Comparison of ENCODE assay signal across 27 cellular contexts in the genomic region with DNA sequence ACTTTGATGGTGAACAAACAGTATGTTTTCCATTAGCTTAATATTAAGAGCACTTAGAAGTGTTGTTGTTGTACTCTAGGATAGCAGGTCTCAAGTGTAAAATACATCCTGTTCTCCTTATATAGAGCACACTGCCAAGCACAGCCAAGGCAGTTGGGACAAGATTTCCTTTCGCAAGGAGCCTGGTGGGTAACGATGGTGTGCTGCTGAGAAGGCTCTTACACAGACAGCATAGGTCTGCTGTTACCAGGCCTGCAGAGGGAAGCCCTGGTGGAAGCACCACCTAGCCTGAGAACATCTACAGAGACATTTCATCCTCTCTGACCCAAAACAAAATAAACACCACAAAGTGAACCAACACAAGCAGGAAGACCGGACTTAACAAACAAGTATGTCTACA.
DNase-seq lines count a peak whose midpoint lies in the region; ATAC-seq and TF ChIP-seq lines count a peak whose summit lies in the region.
"Had no signal": no experiment of that assay in that cellular context is flagged by ENCODE, and none has a peak within 500 bp of the region (broad histone marks: within the 10 kb centered on the region; RNA-seq: fewer than 3 reads in every experiment).

No MANE protein-coding gene starts in this region.

- TF ChIP-seq CTCF in transverse colon (IDR thresholded peaks at IDR 0.05): no peak

- no peaks in the 10 kb centered on the region for H3K36me3 ChIP-seq in transverse colon
- H3K36me3 ChIP-seq: left ventricle myocardium inferior, SJCRH30, upper lobe of left lung had no signal

- no peak overlapping the region for H3K27ac ChIP-seq in transverse colon
- H3K27ac ChIP-seq: left ventricle myocardium inferior, SJCRH30, upper lobe of left lung had no signal

- H3K27ac Mint-ChIP-seq in stimulated activated naive CD8-positive, alpha-beta T cell treated with anti-CD3 and anti-CD28 coated beads, Interleukin-15, Interleukin-2, amounts not matched to agents 100 ng/mL and 50 ng/mL, for 24 hours: peak overlapping the region; percentile 17
- peak overlapping the region; percentile 32 for H3K27ac Mint-ChIP-seq in activated naive CD8-positive, alpha-beta T cell treated with anti-CD3 and anti-CD28 coated beads for 36 hours
- peak overlapping the region; percentile 86 for H3K27ac Mint-ChIP-seq in memory B cell
- H3K27ac Mint-ChIP-seq: activated CD8-positive, alpha-beta memory T cell treated with anti-CD3 and anti-CD28 coated beads, Interleukin-2, amount 10 ng/mL, durations not matched to agents 7 days and 5 days; progenitor cell of endocrine pancreas had no signal

- no peaks in the 10 kb centered on the region for H3K4me1 ChIP-seq in transverse colon
- H3K4me1 ChIP-seq: upper lobe of left lung had no signal

- no peaks in the 10 kb centered on the region for H3K27me3 ChIP-seq in transverse colon
- H3K27me3 ChIP-seq: SJCRH30, upper lobe of left lung had no signal

- no peak for ATAC-seq in stimulated activated naive CD8-positive, alpha-beta T cell treated with anti-CD3 and anti-CD28 coated beads, Interleukin-15, Interleukin-2, amounts not matched to agents 100 U/mL and 50 U/mL, for 24 hours
- ATAC-seq in memory B cell (ENCODE audit: low read depth): no peak
- ATAC-seq: activated CD4-positive, CD25-positive, alpha-beta regulatory T cell treated with anti-CD3 and anti-CD28 coated beads, Interleukin-2, amount 50 U/mL, for 24 hours; activated CD8-positive, alpha-beta memory T cell treated with anti-CD3 and anti-CD28 coated beads, Interleukin-2, amount 10 ng/mL, durations not matched to agents 7 days and 5 days; activated T-cell treated with anti-CD3 and anti-CD28 coated beads, Interleukin-2, amount 50 U/mL, for 4 hours; sciatic nerve had no signal

- TF ChIP-seq POLR2A in transverse colon (IDR thresholded peaks at IDR 0.05): no peak

- no peak overlapping the region for H3K4me3 Mint-ChIP-seq in stimulated activated naive CD8-positive, alpha-beta T cell treated with anti-CD3 and anti-CD28 coated beads, Interleukin-15, Interleukin-2, amounts not matched to agents 100 ng/mL and 50 ng/mL, for 24 hours
- H3K4me3 Mint-ChIP-seq in activated naive CD8-positive, alpha-beta T cell treated with anti-CD3 and anti-CD28 coated beads for 36 hours: no peak overlapping the region
- peak overlapping the region; percentile 4 for H3K4me3 Mint-ChIP-seq in memory B cell
- H3K4me3 Mint-ChIP-seq: activated CD8-positive, alpha-beta memory T cell treated with anti-CD3 and anti-CD28 coated beads, Interleukin-2, amount 10 ng/mL, durations not matched to agents 7 days and 5 days; activated T-cell treated with anti-CD3 and anti-CD28 coated beads, Interleukin-2, amount 50 U/mL, for 4 hours had no signal

- no peak overlapping the region for H3K4me3 ChIP-seq in transverse colon
- H3K4me3 ChIP-seq: left ventricle myocardium inferior, SJCRH30, upper lobe of left lung had no signal

- in situ Hi-C loops in transverse colon (cut with MboI; ENCODE audit: low pct_ligation_motif_present in 1 of 4, low pct_unique_long_range_greater_than_20kb in 1 of 4, low sequenced_read_pairs in 3 of 4): no loop called here

- peaks cover 13% of the 10 kb centered on the region for H3K4me1 Mint-ChIP-seq in stimulated activated naive CD8-positive, alpha-beta T cell treated with anti-CD3 and anti-CD28 coated beads, Interleukin-15, Interleukin-2, amounts not matched to agents 100 ng/mL and 50 ng/mL, for 24 hours (ENCODE audit: low read depth)
- H3K4me1 Mint-ChIP-seq in activated naive CD8-positive, alpha-beta T cell treated with anti-CD3 and anti-CD28 coated beads for 36 hours: peaks cover 3% of the 10 kb centered on the region
- H3K4me1 Mint-ChIP-seq in memory B cell: peaks cover 58% of the 10 kb centered on the region
- H3K4me1 Mint-ChIP-seq: activated CD8-positive, alpha-beta memory T cell treated with anti-CD3 and anti-CD28 coated beads, Interleukin-2, amount 10 ng/mL, durations not matched to agents 7 days and 5 days had no signal

- TF ChIP-seq EP300 in transverse colon (IDR thresholded peaks at IDR 0.05; ENCODE audit: low read depth): no peak

- no peaks in the 10 kb centered on the region for H3K9me3 Mint-ChIP-seq in stimulated activated naive CD8-positive, alpha-beta T cell treated with anti-CD3 and anti-CD28 coated beads, Interleukin-15, Interleukin-2, amounts not matched to agents 100 ng/mL and 50 ng/mL, for 24 hours
- H3K9me3 Mint-ChIP-seq in activated naive CD8-positive, alpha-beta T cell treated with anti-CD3 and anti-CD28 coated beads for 36 hours: peaks cover 2% of the 10 kb centered on the region
- peaks cover 4% of the 10 kb centered on the region for H3K9me3 Mint-ChIP-seq in memory B cell
- H3K9me3 Mint-ChIP-seq: activated T-cell treated with anti-CD3 and anti-CD28 coated beads, Interleukin-2, amount 50 U/mL, for 4 hours had no signal

- no peaks in the 10 kb centered on the region for H3K9me3 ChIP-seq in transverse colon
- H3K9me3 ChIP-seq: left ventricle myocardium inferior, SJCRH30, upper lobe of left lung had no signal

- intact Hi-C loops in transverse colon (cut with DNase I; ENCODE audit: low total_unique reads): no loop called here

- no peak for DNase-seq in stimulated activated naive CD8-positive, alpha-beta T cell treated with anti-CD3 and anti-CD28 coated beads, Interleukin-15, Interleukin-2, amounts not matched to agents 100 U/mL and 50 U/mL, for 24 hours
- DNase-seq in activated naive CD8-positive, alpha-beta T cell treated with anti-CD3 and anti-CD28 coated beads for 36 hours: no peak
- DNase-seq in memory B cell (ENCODE audit: low spot score in 2 of 2) (no peak), ureter (ENCODE audit: low spot score) (no peak), GOT3 (lab: John Stamatoyannopoulos, UW) (no peak), superior temporal gyrus (ENCODE audit: extremely low spot score) (no peak), transverse colon (no peak)
- DNase-seq: activated CD4-positive, alpha-beta T cell treated with anti-CD3 and anti-CD28 coated beads, Interleukin-2, amount 50 U/mL, for 4 hours; activated CD8-positive, alpha-beta memory T cell treated with anti-CD3 and anti-CD28 coated beads, Interleukin-2, amount 10 ng/mL, durations not matched to agents 7 days and 5 days; activated gamma-delta T cell; activated T-cell treated with anti-CD3 and anti-CD28 coated beads, Interleukin-2, amount 50 U/mL, for 4 hours; central memory CD4-positive, alpha-beta T cell; erythroblast; HCEC 1CT; Kasumi-1; left ventricle myocardium inferior; NCI-H1436 treated with DMSO at 0.1 percent for 48 hours; NCI-H2081 treated with DMSO at 0.1 percent for 48 hours; NCI-H446; NCI-H82; SJCRH30; stimulated activated CD8-positive, alpha-beta memory T cell treated with anti-CD3 and anti-CD28 coated beads, Interleukin-4, amount 100 ng/mL, for 48 hours; upper lobe of left lung had no signal

- H3K27me3 Mint-ChIP-seq in stimulated activated naive CD8-positive, alpha-beta T cell treated with anti-CD3 and anti-CD28 coated beads, Interleukin-15, Interleukin-2, amounts not matched to agents 100 ng/mL and 50 ng/mL, for 24 hours: no peaks in the 10 kb centered on the region
- no peaks in the 10 kb centered on the region for H3K27me3 Mint-ChIP-seq in activated naive CD8-positive, alpha-beta T cell treated with anti-CD3 and anti-CD28 coated beads for 36 hours
- no peaks in the 10 kb centered on the region for H3K27me3 Mint-ChIP-seq in memory B cell
- H3K27me3 Mint-ChIP-seq: progenitor cell of endocrine pancreas had no signal

- 73 to 84% methylated on average over 1 to 3 of the region's 3 CpGs for WGBS in transverse colon (ENCODE audit: low coverage in 1 of 2), 2 donors

- H3K36me3 Mint-ChIP-seq in stimulated activated naive CD8-positive, alpha-beta T cell treated with anti-CD3 and anti-CD28 coated beads, Interleukin-15, Interleukin-2, amounts not matched to agents 100 ng/mL and 50 ng/mL, for 24 hours (ENCODE audit: low read depth): no peaks in the 10 kb centered on the region
- H3K36me3 Mint-ChIP-seq in activated naive CD8-positive, alpha-beta T cell treated with anti-CD3 and anti-CD28 coated beads for 36 hours: no peaks in the 10 kb centered on the region
- H3K36me3 Mint-ChIP-seq in memory B cell: peaks cover 54% of the 10 kb centered on the region
- H3K36me3 Mint-ChIP-seq: activated CD8-positive, alpha-beta memory T cell treated with anti-CD3 and anti-CD28 coated beads, Interleukin-2, amount 10 ng/mL, durations not matched to agents 7 days and 5 days had no signal

Comparison
In these comparisons a context has a peak if more than half of its experiments do, and no peak if none do; other contexts are left out.
1. H3K27ac Mint-ChIP-seq: peak in every context shown above with its lines; median percentile 86 in memory B cell; 32 in activated naive CD8-positive, alpha-beta T cell treated with anti-CD3 and anti-CD28 coated beads for 36 hours; 17 in stimulated activated naive CD8-positive, alpha-beta T cell treated with anti-CD3 and anti-CD28 coated beads, Interleukin-15, Interleukin-2, amounts not matched to agents 100 ng/mL and 50 ng/mL, for 24 hours.